ENCODE assay signal across 19 cellular contexts in genomic region chr3:5276953-5277352, GRCh38.
"Had no signal": no experiment of that assay in that cellular context is flagged by ENCODE, and none has a peak within 500 bp of the region (broad histone marks: within the 10 kb centered on the region; RNA-seq: fewer than 3 reads in every experiment).

No MANE protein-coding gene starts in this region.

- H3K4me3 ChIP-seq: coronary artery, gastroesophageal sphincter, left ventricle myocardium inferior, lower lobe of right lung, pancreas, stomach had no signal

- H3K4me1 ChIP-seq: gastroesophageal sphincter, left ventricle myocardium inferior, lower lobe of right lung, pancreas, stomach had no signal

- H3K36me3 ChIP-seq: gastroesophageal sphincter, left ventricle myocardium inferior, lower lobe of right lung, pancreas, stomach had no signal

- H3K27me3 ChIP-seq: gastroesophageal sphincter, pancreas, stomach had no signal

- H3K9me3 ChIP-seq: pancreas had no signal

- DNase-seq: effector CD8-positive, alpha-beta T cell; foreskin fibroblast; immature natural killer cell; kidney; left cardiac atrium; left ventricle myocardium inferior; lower lobe of right lung; naive B cell; occipital lobe; pancreas; right cardiac atrium; small intestine; stimulated activated CD4-positive, alpha-beta T cell treated with anti-CD3 and anti-CD28 coated beads, Interleukin-12 subunit alpha, Interleukin-12 subunit beta, amount 100 ng/mL, for 4 hours; stimulated activated naive CD4-positive, alpha-beta T cell; stomach; substantia nigra had no signal

- ATAC-seq: esophagus mucosa, gastroesophageal sphincter, left cardiac atrium, lower lobe of right lung, pancreas, right cardiac atrium had no signal
